ENCODE assay signal across 10 cellular contexts in the genomic region with DNA sequence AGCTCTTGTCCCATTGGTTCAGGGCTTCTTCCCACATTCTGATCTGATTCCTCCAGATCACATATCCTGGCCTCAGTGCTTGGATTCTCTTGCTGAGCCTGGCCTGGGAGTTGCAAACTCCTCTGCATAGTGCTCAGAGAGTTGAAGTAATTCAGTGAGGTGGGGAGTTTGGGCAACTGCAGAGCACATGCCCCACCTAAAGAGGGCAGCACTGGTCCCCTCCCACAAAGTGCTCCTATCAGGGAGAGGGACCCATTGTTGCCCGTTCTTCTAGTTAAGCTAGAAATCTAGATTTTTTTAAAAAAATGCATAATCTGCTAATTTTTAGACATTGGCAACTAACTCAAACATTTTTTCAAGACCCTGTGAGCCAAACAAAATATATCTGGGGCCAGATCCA. TPM values are rescaled to one million over a fixed set of nuclear protein-coding genes. Genes with fewer than 3 reads are reported as not detected.
DNase-seq lines count a peak whose midpoint lies in the region; ATAC-seq, FAIRE-seq and TF ChIP-seq lines count a peak whose summit lies in the region.
"Had no signal": no experiment of that assay in that cellular context is flagged by ENCODE, and none has a peak within 500 bp of the region (broad histone marks: within the 10 kb centered on the region; RNA-seq: fewer than 3 reads in every experiment).

No MANE protein-coding gene starts in this region.

- H2AFZ ChIP-seq in KMS-11 (ENCODE audit: low read depth) = no peak overlapping the region

- TF ChIP-seq CTCF in KMS-11 (conservative IDR thresholded peaks at IDR 0.05; ENCODE audit: low read depth, low read length) (peak; percentile 57), cardiac fibroblast (IDR thresholded peaks at IDR 0.05; ENCODE audit: low read depth, low read length) (peak; percentile 34), pancreas (IDR thresholded peaks at IDR 0.05) (peak in 2 of 4 donors; percentile 12 to 40)

- H4K20me1 ChIP-seq in KMS-11 (ENCODE audit: insufficient read depth) = no peaks in the 10 kb centered on the region

- no peaks in the 10 kb centered on the region for H3K9me3 ChIP-seq in pancreas

- H3K27ac ChIP-seq in KMS-11 (no peak overlapping the region), pancreas (no peak overlapping the region)
- H3K27ac ChIP-seq: VCaP had no signal

- peak; percentile 62 to 88 (median 76) for ATAC-seq in pancreas
- no peak for ATAC-seq in GM21423 (IDR thresholded peaks at IDR 0.05; ENCODE audit: unreplicated experiment)
- no peak for ATAC-seq in HG03159 (IDR thresholded peaks at IDR 0.05; ENCODE audit: unreplicated experiment)

- H3K79me2 ChIP-seq in KMS-11 (ENCODE audit: insufficient read depth, low read depth) = no peaks in the 10 kb centered on the region

- DNase-seq in SKM-1 treated with dmso at 0.1 percent for 144 hours (lab: John Stamatoyannopoulos, UW; ENCODE audit: unreplicated experiment) (peak; percentile 10), SKM-1 (lab: John Stamatoyannopoulos, UW; ENCODE audit: unreplicated experiment) (no peak), cardiac fibroblast (ENCODE audit: low read depth in 2 of 2) (no peak), pancreas (no peak), cortex of kidney (lab: John Stamatoyannopoulos, UW) (no peak)
- DNase-seq: C1 segment of cervical spinal cord had no signal

- H3K4me1 ChIP-seq in KMS-11 (ENCODE audit: low read depth, poor library complexity, severe bottlenecking) (peaks cover 9% of the 10 kb centered on the region), pancreas (peaks cover 0 to 6% (median 2%) of the 10 kb centered on the region in 3 donors)

- H3K36me3 ChIP-seq in KMS-11 (ENCODE audit: insufficient read depth) (no peaks in the 10 kb centered on the region), pancreas (no peaks in the 10 kb centered on the region)

- H3K9ac ChIP-seq in KMS-11 = no peak overlapping the region

- H3K4me2 ChIP-seq in KMS-11 = no peak overlapping the region

- H3K4me3 ChIP-seq in KMS-11 (IDR thresholded peaks at IDR 0.05; ENCODE audit: insufficient read depth, low read depth, low read length) = no peak overlapping the region
- H3K4me3 ChIP-seq in cardiac fibroblast (replicated peaks in 1 of 2; ENCODE audit: low read depth in 2 of 2, low read length in 2 of 2) = no peak overlapping the region
- H3K4me3 ChIP-seq in pancreas = no peak overlapping the region

- intact Hi-C loops in pancreas (cut with DNase I) = no loop called here

- H3K27me3 ChIP-seq in KMS-11 (ENCODE audit: insufficient read depth, low read depth) = no peaks in the 10 kb centered on the region
- H3K27me3 ChIP-seq in pancreas = no peaks in the 10 kb centered on the region

- FAIRE-seq in pancreas (lab: Jason Lieb, UNC) = no peak

- 77 to 86% methylated on average over 1 of the region's 1 CpG for WGBS in pancreas, 2 donors

RNA-seq across cellular contexts. Expression of a gene that starts 45.1 kb away (rescaled TPM):
- 10 to 100 TPM; 19.6 to 32.9 (median 24.0) TPM for total RNA-seq in pancreas
- 10 to 100 TPM in 1 of 2 donors, 1 to 10 TPM in 1; 8.2 to 12.8 TPM for polyA plus RNA-seq in pancreas

Comparison
In these comparisons a context has a peak if more than half of its experiments do, and no peak if none do; other contexts are left out.
1. ATAC-seq: peak in pancreas (4 of 4); none in GM21423 (single experiment) and HG03159 (single experiment).